In the genomic region with DNA sequence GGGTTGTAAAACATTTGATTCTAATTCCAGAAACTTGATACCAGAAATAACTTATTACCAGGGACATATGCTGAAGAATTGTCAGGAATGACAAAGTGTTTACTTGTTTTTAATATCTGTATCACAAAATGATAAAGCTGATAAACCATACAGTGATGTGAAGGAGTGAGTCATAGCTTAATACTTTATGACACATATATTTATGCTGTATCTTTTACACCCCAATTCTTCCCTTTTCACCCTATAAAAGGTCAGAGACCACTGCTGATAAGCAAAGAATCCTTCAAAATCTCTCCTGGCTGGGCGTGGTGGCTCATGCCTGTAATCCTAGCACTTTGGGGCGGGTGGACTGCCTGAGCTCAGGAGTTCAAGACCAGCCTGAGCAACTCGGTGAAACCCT, we compare ENCODE assay signal across 8 cellular contexts. TPM values are rescaled to one million over a fixed set of nuclear protein-coding genes. Genes with fewer than 3 reads are reported as not detected.
DNase-seq lines count a peak whose midpoint lies in the region; ATAC-seq and TF ChIP-seq lines count a peak whose summit lies in the region.

No MANE protein-coding gene starts in this region.

- no peak overlapping the region for H3K4me3 ChIP-seq in CD4-positive, CD25-positive, alpha-beta regulatory T cell (ENCODE audit: low read depth, low read length)
- H3K4me3 ChIP-seq in neutrophil (ENCODE audit: low read depth in 1 of 2, low read length in 1 of 2), result peak overlapping the region in 1 of 2 experiments; percentile 85

- DNase-seq in CD4-positive, CD25-positive, alpha-beta regulatory T cell, result no peak
- DNase-seq in NCI-H226, result peak; percentile 71
- no peak for DNase-seq in central memory CD8-positive, alpha-beta T cell (ENCODE audit: low spot score in 2 of 2)
- no peak for DNase-seq in ecto neural progenitor cell (ENCODE audit: low spot score)
- no peak for DNase-seq in kidney glomerular epithelial cell (lab: John Stamatoyannopoulos, UW)
- no peak for DNase-seq in DMS53 (lab: John Stamatoyannopoulos, UW)
- DNase-seq in NCI-H748 (lab: John Stamatoyannopoulos, UW; ENCODE audit: unreplicated experiment), result no peak

- H3K27ac Mint-ChIP-seq in CD4-positive, CD25-positive, alpha-beta regulatory T cell, result peak overlapping the region in 2 of 3 donors; percentile 14 to 96
- peak overlapping the region; percentile 96 for H3K27ac Mint-ChIP-seq in central memory CD8-positive, alpha-beta T cell (ENCODE audit: low read depth)

- peaks cover 21 to 36% (median 30%) of the 10 kb centered on the region in 4 donors for H3K4me1 Mint-ChIP-seq in CD4-positive, CD25-positive, alpha-beta regulatory T cell
- H3K4me1 Mint-ChIP-seq in central memory CD8-positive, alpha-beta T cell, result peaks cover 50% of the 10 kb centered on the region

- H3K27ac ChIP-seq in CD4-positive, CD25-positive, alpha-beta regulatory T cell (ENCODE audit: insufficient read depth, low read length, poor library complexity, severe bottlenecking), result no peak overlapping the region
- peak overlapping the region; percentile 83 for H3K27ac ChIP-seq in neutrophil

- no peak for ATAC-seq in CD4-positive, CD25-positive, alpha-beta regulatory T cell (ENCODE audit: low read depth in 2 of 2)
- no peak for ATAC-seq in central memory CD8-positive, alpha-beta T cell (replicated peaks; ENCODE audit: extremely low read depth, poor library complexity, severe bottlenecking)

- no peaks in the 10 kb centered on the region for H3K36me3 ChIP-seq in CD4-positive, CD25-positive, alpha-beta regulatory T cell (ENCODE audit: control insufficient read depth, insufficient read depth, low read length)
- no peaks in the 10 kb centered on the region for H3K36me3 ChIP-seq in neutrophil

- no peaks in the 10 kb centered on the region for H3K36me3 Mint-ChIP-seq in CD4-positive, CD25-positive, alpha-beta regulatory T cell
- peaks cover 25% of the 10 kb centered on the region for H3K36me3 Mint-ChIP-seq in central memory CD8-positive, alpha-beta T cell (ENCODE audit: insufficient read depth)

- H3K27me3 Mint-ChIP-seq in CD4-positive, CD25-positive, alpha-beta regulatory T cell, result peaks cover 11% of the 10 kb centered on the region
- no peaks in the 10 kb centered on the region for H3K27me3 Mint-ChIP-seq in central memory CD8-positive, alpha-beta T cell

- H3K9me3 ChIP-seq in CD4-positive, CD25-positive, alpha-beta regulatory T cell (ENCODE audit: control insufficient read depth in 2 of 2, low read length in 2 of 2), result no peaks in the 10 kb centered on the region
- H3K9me3 ChIP-seq in neutrophil, result no peaks in the 10 kb centered on the region

- H3K9me3 Mint-ChIP-seq in CD4-positive, CD25-positive, alpha-beta regulatory T cell, result peaks cover 0 to 3% (median 0%) of the 10 kb centered on the region in 7 donors
- H3K9me3 Mint-ChIP-seq in central memory CD8-positive, alpha-beta T cell, result no peaks in the 10 kb centered on the region

- H3K4me1 ChIP-seq in CD4-positive, CD25-positive, alpha-beta regulatory T cell (ENCODE audit: control insufficient read depth, insufficient read depth, low read length, poor library complexity, severe bottlenecking), result peaks cover 37% of the 10 kb centered on the region
- peaks cover 53 to 60% of the 10 kb centered on the region in 2 experiments for H3K4me1 ChIP-seq in neutrophil (ENCODE audit: control insufficient read depth in 1 of 2, insufficient read depth in 1 of 2, low read depth in 1 of 2, low read length in 1 of 2)

- TF ChIP-seq CTCF in neutrophil (IDR thresholded peaks at IDR 0.05), result no peak

- no peaks in the 10 kb centered on the region for H3K27me3 ChIP-seq in CD4-positive, CD25-positive, alpha-beta regulatory T cell (ENCODE audit: control insufficient read depth, insufficient read depth, low read length)
- H3K27me3 ChIP-seq in neutrophil, result no peaks in the 10 kb centered on the region

- peak overlapping the region in 2 of 4 donors; percentile 18 to 61 for H3K4me3 Mint-ChIP-seq in CD4-positive, CD25-positive, alpha-beta regulatory T cell
- H3K4me3 Mint-ChIP-seq in central memory CD8-positive, alpha-beta T cell, result no peak overlapping the region

RNA-seq across cellular contexts. Expression of gene MAPRE2, which starts 1.6 kb away (rescaled TPM):
- 82.5 TPM for total RNA-seq in CD4-positive, CD25-positive, alpha-beta regulatory T cell
- 10 to 100 TPM; 62.2 to 74.3 (median 66.6) TPM for polyA plus RNA-seq in CD4-positive, CD25-positive, alpha-beta regulatory T cell
